ENCODE assay signal across 8 cellular contexts in genomic region chr10:123135415-123136141, GRCh38. TPM values are rescaled to one million over a fixed set of nuclear protein-coding genes. Genes with fewer than 3 reads are reported as not detected.
A peak's percentile ranks its signal among the peaks of the same experiment; 100 is the strongest.
DNase-seq lines count a peak whose midpoint lies in the region; ATAC-seq and TF ChIP-seq lines count a peak whose summit lies in the region.

Gene HMX3 (plus strand): TSS chr10:123135970. CDS start chr10:123136051, 81 bp downstream.

- peaks cover 28 to 51% (median 43%) of the 10 kb centered on the region in 3 donors for H3K4me1 ChIP-seq in skeletal muscle tissue (ENCODE audit: control insufficient read depth in 3 of 3, insufficient read depth in 3 of 3, low read length in 3 of 3)

- H3K36me3 Mint-ChIP-seq in CD4-positive, alpha-beta T cell (ENCODE audit: low read depth): no peaks in the 10 kb centered on the region

- peaks cover 84% of the 10 kb centered on the region for H3K27me3 ChIP-seq in CD4-positive, alpha-beta T cell (ENCODE audit: control insufficient read depth, insufficient read depth, low read length)
- peaks cover 92 to 96% (median 95%) of the 10 kb centered on the region in 3 donors for H3K27me3 ChIP-seq in skeletal muscle tissue (ENCODE audit: control insufficient read depth in 3 of 3, insufficient read depth in 3 of 3, low read length in 3 of 3)

- H3K9me3 ChIP-seq in CD4-positive, alpha-beta T cell (ENCODE audit: control insufficient read depth, low read length): no peaks in the 10 kb centered on the region
- H3K9me3 ChIP-seq in skeletal muscle tissue (ENCODE audit: control insufficient read depth in 3 of 3, low read length in 3 of 3): no peaks in the 10 kb centered on the region

- CTCF ChIA-PET in CD4-positive, alpha-beta T cell (lab: Charles Lee): no interaction called here

- POLR2A ChIA-PET in CD4-positive, alpha-beta T cell (lab: Charles Lee): no interaction called here

- TF ChIP-seq CTCF in CD4-positive, alpha-beta T cell (IDR thresholded peaks at IDR 0.05): no peak

- no peaks in the 10 kb centered on the region for H3K36me3 ChIP-seq in skeletal muscle tissue (ENCODE audit: control insufficient read depth in 3 of 3, insufficient read depth in 3 of 3, low read length in 3 of 3)

- intact Hi-C loops in CD4-positive, alpha-beta T cell (cut with DNase I, micrococcal nuclease): no loop called here

- peak in 3 of 10 experiments; percentile 41 to 50 (median 42) for DNase-seq in CD4-positive, alpha-beta T cell
- DNase-seq in T1000 (lab: John Stamatoyannopoulos, UW) (peak; percentile 26), erythroblast (lab: John Stamatoyannopoulos, UW) (peak; percentile 36 to 46), NOMO-1 (lab: John Stamatoyannopoulos, UW; ENCODE audit: unreplicated experiment in 2 of 2) (no peak)
- no peak for DNase-seq in NK-92 treated with Interleukin-12 subunit alpha and Interleukin-12 subunit beta, amount 100 ng/mL, for 24 hours (lab: John Stamatoyannopoulos, UW)

- peaks cover 90% of the 10 kb centered on the region for H3K27me3 Mint-ChIP-seq in CD4-positive, alpha-beta T cell

- H3K27ac Mint-ChIP-seq in CD4-positive, alpha-beta T cell: peak within 1 kb of the TSS; percentile 49

- H3K9me3 Mint-ChIP-seq in CD4-positive, alpha-beta T cell: no peaks in the 10 kb centered on the region

- H3K9ac ChIP-seq in skeletal muscle tissue (ENCODE audit: low read depth in 1 of 3, low read length in 3 of 3): peak within 1 kb of the TSS in 1 of 3 donors; percentile 32

- H3K27ac ChIP-seq in CD4-positive, alpha-beta T cell (ENCODE audit: low read depth, low read length): no peak within 1 kb of the TSS
- H3K27ac ChIP-seq in skeletal muscle tissue (ENCODE audit: low read depth, low read length): no peak within 1 kb of the TSS

- peak within 1 kb of the TSS; percentile 89 for H3K4me3 Mint-ChIP-seq in CD4-positive, alpha-beta T cell

- peak within 1 kb of the TSS; percentile 14 to 52 (median 45) for H3K4me3 ChIP-seq in skeletal muscle tissue (ENCODE audit: low read length in 3 of 3)

- H3K4me1 Mint-ChIP-seq in CD4-positive, alpha-beta T cell (ENCODE audit: low read depth): peaks cover 54% of the 10 kb centered on the region

- TF ChIP-seq POLR2A in erythroblast (IDR thresholded peaks at IDR 0.05; ENCODE audit: low read length): no peak

- ATAC-seq in CD4-positive, alpha-beta T cell (ENCODE audit: poor library complexity): peak; percentile 55
- ATAC-seq in HG02852 (IDR thresholded peaks at IDR 0.05; ENCODE audit: unreplicated experiment): peak; percentile 37
- ATAC-seq in HG03159 (IDR thresholded peaks at IDR 0.05; ENCODE audit: unreplicated experiment): no peak

RNA-seq across cellular contexts. Expression of gene HMX3, which starts in this region (rescaled TPM):
- total RNA-seq in CD4-positive, alpha-beta T cell: under 1 TPM in 1 of 2 experiments, not detected in 1; 0.34 TPM
- total RNA-seq in skeletal muscle tissue: not detected

Comparison
In these comparisons a context has a peak if more than half of its experiments do, and no peak if none do; other contexts are left out.
1. Peak in ATAC-seq in CD4-positive, alpha-beta T cell; RNA of the gene not detected or under 1 TPM.
2. DNase-seq: peak in T1000 (single experiment) and erythroblast (2 of 2); none in NOMO-1 (0 of 2) and NK-92 treated with Interleukin-12 subunit alpha and Interleukin-12 subunit beta, amount 100 ng/mL, for 24 hours (single experiment).